ENCODE assay signal across 1 cellular context in genomic region chr11:14645985-14646900, GRCh38.
TF ChIP-seq lines count a peak whose summit lies in the region.

No MANE protein-coding gene starts in this region.

TF ChIP-seq in HepG2, 621 proteins besides CTCF, POLR2A, EP300 and RAD21 (continued from another document):
- peak; percentile 35; the same call in 1 of the 2 replicates for TF ChIP-seq CREM (IDR thresholded peaks at IDR 0.05)
- no peak for TF ChIP-seq CREM (CRISPR knock-in tag; IDR thresholded peaks at IDR 0.05)
- TF ChIP-seq ZBTB21 (CRISPR knock-in tag; IDR thresholded peaks at IDR 0.05): peak; percentile 88
- no peak for TF ChIP-seq PAF1 (CRISPR knock-in tag; IDR thresholded peaks at IDR 0.05)
- TF ChIP-seq KAT7 (CRISPR knock-in tag; IDR thresholded peaks at IDR 0.05; ENCODE audit: borderline replicate concordance): 0 out of 2 replicates have a peak, but pooled peaks have one; percentile 44
